In the genomic region with DNA sequence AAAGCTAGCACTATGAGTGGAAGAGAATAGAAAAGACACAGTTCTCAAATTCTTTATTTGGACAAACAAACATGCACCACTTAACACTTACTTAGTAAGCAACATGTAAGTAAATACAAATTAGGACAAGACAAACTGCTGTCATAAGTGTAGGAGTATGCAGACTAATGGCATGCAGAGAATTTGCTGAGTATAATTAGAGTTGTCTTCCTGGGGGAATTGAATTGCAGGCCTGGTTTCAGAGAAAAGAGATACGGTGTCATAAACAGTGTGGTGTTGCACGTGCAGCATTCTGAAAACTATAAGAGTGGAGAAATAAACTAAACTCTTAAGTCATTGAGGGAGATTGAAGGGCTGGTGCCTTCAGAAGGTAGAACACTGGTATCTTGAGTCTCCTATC, we compare ENCODE assay signal across 19 cellular contexts.
DNase-seq lines count a peak whose midpoint lies in the region; ATAC-seq, FAIRE-seq and TF ChIP-seq lines count a peak whose summit lies in the region.
"Had no signal": no experiment of that assay in that cellular context is flagged by ENCODE, and none has a peak within 500 bp of the region (broad histone marks: within the 10 kb centered on the region; RNA-seq: fewer than 3 reads in every experiment).

No MANE protein-coding gene starts in this region.

- H3K27me3 ChIP-seq in BLaER1 treated with 17β-estradiol and CSF1 and Interleukin-3, amounts not matched to agents 10 nM and 100 nM, result no peaks in the 10 kb centered on the region
- no peaks in the 10 kb centered on the region for H3K27me3 ChIP-seq in mesendoderm (ENCODE audit: insufficient read depth, low read length, poor library complexity)
- no peaks in the 10 kb centered on the region for H3K27me3 ChIP-seq in psoas muscle (ENCODE audit: insufficient read depth in 3 of 3, low read length in 2 of 3)
- H3K27me3 ChIP-seq: BE2C had no signal

- no peaks in the 10 kb centered on the region for H3K79me2 ChIP-seq in mesendoderm (ENCODE audit: control insufficient read depth, insufficient read depth, low read length)

- no peak overlapping the region for H3K4ac ChIP-seq in mesendoderm (ENCODE audit: low read depth, low read length)

- no peak overlapping the region for H3K27ac ChIP-seq in BLaER1 treated with 17β-estradiol and CSF1 and Interleukin-3, amounts not matched to agents 10 nM and 100 nM
- no peak overlapping the region for H3K27ac ChIP-seq in mesendoderm (ENCODE audit: low read depth, low read length)
- H3K27ac ChIP-seq in psoas muscle, result peak overlapping the region; percentile 5

- intact Hi-C loops in psoas muscle (cut with DNase I), result no loop called here

- H3K36me3 ChIP-seq in BLaER1 treated with 17β-estradiol and CSF1 and Interleukin-3, amounts not matched to agents 10 nM and 100 nM, result no peaks in the 10 kb centered on the region
- H3K36me3 ChIP-seq in mesendoderm (ENCODE audit: control insufficient read depth, insufficient read depth, low read length) (no peaks in the 10 kb centered on the region), psoas muscle (ENCODE audit: insufficient read depth in 1 of 2, low read depth in 1 of 2) (no peaks in the 10 kb centered on the region)
- H3K36me3 ChIP-seq: BE2C had no signal

- no peak overlapping the region for H2BK120ac ChIP-seq in mesendoderm (ENCODE audit: low read depth, low read length)

- no peak overlapping the region for H3K18ac ChIP-seq in mesendoderm (ENCODE audit: low read length)

- H3K9ac ChIP-seq in BLaER1 treated with 17β-estradiol and CSF1 and Interleukin-3, amounts not matched to agents 10 nM and 100 nM, result no peak overlapping the region
- H3K9ac ChIP-seq in mesendoderm (ENCODE audit: low read length), result no peak overlapping the region

- WGBS in mesendoderm (ENCODE audit: extremely low coverage, insufficient coverage, low lambda C conversion rate), result no CpG with 5 or more reads among the region's 2 CpGs
- 12 to 21% (median 14%) methylated on average over 2 of the region's 2 CpGs for WGBS in psoas muscle, 3 donors

- peak overlapping the region in 6 of 11 experiments; percentile 11 to 46 (median 32); a peak in 8 of 22 replicates for H3K4me2 ChIP-seq in BLaER1 treated with 17β-estradiol and CSF1 and Interleukin-3, amounts not matched to agents 10 nM and 100 nM
- no peak overlapping the region for H3K4me2 ChIP-seq in mesendoderm (ENCODE audit: low read length)
- H3K4me2 ChIP-seq: GM23338 had no signal

- no peak overlapping the region for H2BK5ac ChIP-seq in mesendoderm (ENCODE audit: low read length)

- H3K79me1 ChIP-seq in mesendoderm (ENCODE audit: low read length), result no peaks in the 10 kb centered on the region

- no peak overlapping the region for H2AK5ac ChIP-seq in mesendoderm (ENCODE audit: low read length)

- DNase-seq in mesendoderm (peak; percentile 30), psoas muscle (no peak)
- DNase-seq in activated CD4-positive, alpha-beta T cell treated with anti-CD3 and anti-CD28 coated beads for 1 hour, result no peak
- no peak for DNase-seq in stimulated activated CD4-positive, alpha-beta T cell treated with anti-CD3 and anti-CD28 coated beads, Interleukin-4, amount 100 ng/mL, for 4 hours
- DNase-seq in activated CD4-positive, CD25-positive, alpha-beta regulatory T cell treated with anti-CD3 and anti-CD28 coated beads, Interleukin-2, amount 50 U/mL, for 72 hours, result no peak
- DNase-seq: ACHN; BE2C; Calu3; CD4-positive, alpha-beta memory T cell; DMS79 treated with DMSO at 0.1 percent for 48 hours; GF-D8; HCEC 1CT; KBM-7 had no signal

- no peak overlapping the region for H2BK15ac ChIP-seq in mesendoderm (replicated peaks; ENCODE audit: low read depth)

- H3K4me1 ChIP-seq in BLaER1 treated with 17β-estradiol and CSF1 and Interleukin-3, amounts not matched to agents 10 nM and 100 nM, result peaks cover 0 to 24% (median 16%) of the 10 kb centered on the region in 10 experiments; a peak in 15 of 20 replicates
- H3K4me1 ChIP-seq in mesendoderm (ENCODE audit: control insufficient read depth, low read depth, low read length) (no peaks in the 10 kb centered on the region), psoas muscle (peaks cover 8% of the 10 kb centered on the region)

- no peak overlapping the region for H4K5ac ChIP-seq in mesendoderm (ENCODE audit: low read length)

- no peaks in the 10 kb centered on the region for H4K20me1 ChIP-seq in BLaER1 treated with 17β-estradiol and CSF1 and Interleukin-3, amounts not matched to agents 10 nM and 100 nM

- FAIRE-seq in endometrium (lab: Jason Lieb, UNC), result peak; percentile 72
- FAIRE-seq: H54, HTR-8/SVneo had no signal

- no peak overlapping the region for H4K8ac ChIP-seq in mesendoderm (ENCODE audit: low read depth, low read length)

- no peak for TF ChIP-seq CTCF in psoas muscle (IDR thresholded peaks at IDR 0.05)

- no peak overlapping the region for H3K4me3 ChIP-seq in BLaER1 treated with 17β-estradiol and CSF1 and Interleukin-3, amounts not matched to agents 10 nM and 100 nM
- no peak overlapping the region for H3K4me3 ChIP-seq in mesendoderm (ENCODE audit: low read length)
- no peak overlapping the region for H3K4me3 ChIP-seq in psoas muscle
- H3K4me3 ChIP-seq: GM23338 had no signal

- H3K9me3 ChIP-seq in BLaER1 treated with 17β-estradiol and CSF1 and Interleukin-3, amounts not matched to agents 10 nM and 100 nM (replicated peaks in 1 of 11), result peaks cover 9 to 19% (median 15%) of the 10 kb centered on the region in 11 experiments; a peak in 20 of 22 replicates
- no peaks in the 10 kb centered on the region for H3K9me3 ChIP-seq in psoas muscle
- H3K9me3 ChIP-seq: BE2C had no signal

- H3K23ac ChIP-seq in mesendoderm (ENCODE audit: low read length), result no peak overlapping the region

- peak; percentile 59 to 87 (median 76) for ATAC-seq in psoas muscle
- no peak for ATAC-seq in GM21526 (IDR thresholded peaks at IDR 0.05; ENCODE audit: low FRiP score, unreplicated experiment)
- ATAC-seq: GM23338 had no signal

- no peak overlapping the region for H3K56ac ChIP-seq in mesendoderm (ENCODE audit: low read length)
